8 cellular contexts compared by ENCODE assay signal in genomic region chr10:132418520-132419416, GRCh38.
DNase-seq lines count a peak whose midpoint lies in the region; ATAC-seq, FAIRE-seq and TF ChIP-seq lines count a peak whose summit lies in the region.

No MANE protein-coding gene starts in this region.

- H3K27ac ChIP-seq in C4-2B (peak overlapping the region; percentile 75), mucosa of rectum (ENCODE audit: low read depth in 2 of 2, low read length in 2 of 2) (peak overlapping the region; percentile 96 to 98)

- no peaks in the 10 kb centered on the region for H3K27me3 ChIP-seq in mucosa of rectum (ENCODE audit: control insufficient read depth in 2 of 2, insufficient read depth in 2 of 2, low read length in 2 of 2)

- H3K4me3 ChIP-seq in LNCaP clone FGC (ENCODE audit: low read depth, low read length) (peak overlapping the region; percentile 25), mucosa of rectum (ENCODE audit: low read length in 2 of 2) (no peak overlapping the region)

- in situ Hi-C loops in T47D (cut with HindIII; ENCODE audit: low pct_unique_long_range_greater_than_20kb, low sequenced_read_pairs) = no loop called here

- H3K4me1 ChIP-seq in mucosa of rectum (ENCODE audit: control insufficient read depth in 2 of 2, insufficient read depth in 2 of 2, low read length in 2 of 2) = peaks cover 60 to 68% of the 10 kb centered on the region in 2 donors

- no peak for ATAC-seq in HG03108 (IDR thresholded peaks at IDR 0.05; ENCODE audit: unreplicated experiment)

- FAIRE-seq in RCC 7860 (lab: Jason Lieb, UNC) = no peak

- H3K9me3 ChIP-seq in mucosa of rectum (ENCODE audit: control insufficient read depth in 2 of 2, low read length in 2 of 2) = no peaks in the 10 kb centered on the region

- DNase-seq in LNCaP clone FGC (ENCODE audit: low read depth) = peak; percentile 92
- peak; percentile 89 to 93 for DNase-seq in T47D (ENCODE audit: low read depth in 1 of 2, low spot score in 1 of 2)
- no peak for DNase-seq in GOT3 (lab: John Stamatoyannopoulos, UW)
- no peak for DNase-seq in RCC 7860 (ENCODE audit: low spot score)
- DNase-seq in NCI-H1105 (lab: John Stamatoyannopoulos, UW) = no peak

- no peak for TF ChIP-seq CTCF in C4-2B (conservative IDR thresholded peaks at IDR 0.05)
- TF ChIP-seq CTCF in LNCaP clone FGC (IDR thresholded peaks at IDR 0.05; ENCODE audit: control insufficient read depth, extremely low read depth, insufficient read depth) = no peak

- peak overlapping the region; percentile 74 to 79 for H3K9ac ChIP-seq in mucosa of rectum (ENCODE audit: low read depth in 1 of 2, low read length in 2 of 2)

- H3K36me3 ChIP-seq in mucosa of rectum (ENCODE audit: control insufficient read depth in 2 of 2, insufficient read depth in 2 of 2, low read length in 2 of 2) = peaks cover 11 to 16% of the 10 kb centered on the region in 2 donors

Comparison
In these comparisons a context has a peak if more than half of its experiments do, and no peak if none do; other contexts are left out.
1. DNase-seq: peak in LNCaP clone FGC (single experiment) and T47D (2 of 2); none in GOT3 (single experiment), RCC 7860 (single experiment) and NCI-H1105 (single experiment).